23 cellular contexts compared by ENCODE assay signal in the genomic region with DNA sequence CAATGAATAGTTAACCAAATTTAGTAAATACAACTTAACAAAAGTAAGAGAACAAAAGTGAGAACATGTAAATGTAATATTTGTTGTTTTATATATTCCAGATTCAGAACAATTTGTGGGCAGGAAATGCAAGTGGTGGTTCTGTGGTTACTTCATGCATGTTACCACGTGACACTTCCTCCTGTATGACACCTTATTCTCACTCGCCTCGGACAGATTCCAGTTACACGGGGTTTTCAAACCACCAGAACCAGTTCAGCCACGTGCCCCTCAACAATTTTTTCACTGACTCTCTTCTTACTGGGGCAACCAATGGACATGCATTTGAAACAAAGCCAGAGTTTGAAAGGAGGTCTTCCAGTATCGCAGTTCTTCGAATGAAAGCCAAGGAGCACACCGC. TPM values are rescaled to one million over a fixed set of nuclear protein-coding genes. Genes with fewer than 3 reads are reported as not detected.
DNase-seq lines count a peak whose midpoint lies in the region; ATAC-seq, FAIRE-seq and TF ChIP-seq lines count a peak whose summit lies in the region.
"Had no signal": no experiment of that assay in that cellular context is flagged by ENCODE, and none has a peak within 500 bp of the region (broad histone marks: within the 10 kb centered on the region; RNA-seq: fewer than 3 reads in every experiment).

No MANE protein-coding gene starts in this region.

- H3K36me3 ChIP-seq in bronchial epithelial cell (ENCODE audit: control insufficient read depth, insufficient read depth, low read length) = no peaks in the 10 kb centered on the region
- H3K36me3 ChIP-seq in SK-N-SH (replicated peaks in 1 of 2; ENCODE audit: control insufficient read depth in 1 of 2, insufficient read depth in 2 of 2, low read length in 1 of 2) = no peaks in the 10 kb centered on the region
- H3K36me3 ChIP-seq: cardiac muscle cell, heart right ventricle had no signal

- no peaks in the 10 kb centered on the region for H3K9me2 ChIP-seq in SK-N-SH

- no peaks in the 10 kb centered on the region for H3K9me3 ChIP-seq in SK-N-SH
- H3K9me3 ChIP-seq: Caco-2, heart right ventricle had no signal

- no peak overlapping the region for H3K4me2 ChIP-seq in SK-N-SH

- H3K4me3 ChIP-seq in bronchial epithelial cell (ENCODE audit: low read depth, low read length) (no peak overlapping the region), SK-N-SH (ENCODE audit: low read depth in 2 of 2, low read length in 1 of 2) (no peak overlapping the region)
- H3K4me3 ChIP-seq: cardiac muscle cell, heart right ventricle had no signal

- no peak for TF ChIP-seq RAD21 in SK-N-SH (IDR thresholded peaks at IDR 0.05; ENCODE audit: low read length)

- no peak for TF ChIP-seq EP300 in SK-N-SH (IDR thresholded peaks at IDR 0.05; ENCODE audit: borderline replicate concordance in 1 of 2, low read depth in 1 of 2, low read length in 1 of 2)

- DNase-seq in bronchial epithelial cell (ENCODE audit: low read depth) (peak; percentile 68), SK-N-SH (no peak)
- no peak for DNase-seq in stimulated activated CD4-positive, alpha-beta T cell treated with anti-CD3 and anti-CD28 coated beads, Interleukin-4, amount 100 ng/mL, for 1 hour
- DNase-seq: activated CD8-positive, alpha-beta memory T cell treated with anti-CD3 and anti-CD28 coated beads for 24 hours; Caco-2; heart right ventricle; NCI-H1694; NCI-H2227 treated with DMSO at 0.1 percent for 48 hours; stimulated activated CD4-positive, alpha-beta T cell treated with anti-CD3 and anti-CD28 coated beads, Interleukin-4, amount 100 ng/mL, for 24 hours had no signal

- no peaks in the 10 kb centered on the region for H4K20me1 ChIP-seq in SK-N-SH (ENCODE audit: insufficient read depth)

- H3F3A ChIP-seq in SK-N-SH (replicated peaks; ENCODE audit: insufficient read depth) = no peaks in the 10 kb centered on the region

- TF ChIP-seq CTCF in bronchial epithelial cell (IDR thresholded peaks at IDR 0.05; ENCODE audit: insufficient read depth, low read length, severe bottlenecking) (no peak), SK-N-SH (IDR thresholded peaks at IDR 0.05) (no peak)

- peaks cover 1% of the 10 kb centered on the region for H3K27me3 ChIP-seq in bronchial epithelial cell (ENCODE audit: control insufficient read depth, insufficient read depth, low read length)
- no peaks in the 10 kb centered on the region for H3K27me3 ChIP-seq in SK-N-SH (ENCODE audit: insufficient read depth)
- H3K27me3 ChIP-seq: cardiac muscle cell had no signal

- no peak overlapping the region for H3K27ac ChIP-seq in SK-N-SH (ENCODE audit: low read depth in 2 of 2, low read length in 1 of 2)
- H3K27ac ChIP-seq: cardiac muscle cell, heart right ventricle, parathyroid adenoma had no signal

- no peaks in the 10 kb centered on the region for H3K79me2 ChIP-seq in SK-N-SH (ENCODE audit: insufficient read depth)
- H3K79me2 ChIP-seq: parathyroid adenoma had no signal

- no peaks in the 10 kb centered on the region for H3K4me1 ChIP-seq in SK-N-SH (ENCODE audit: control insufficient read depth in 1 of 2, insufficient read depth in 2 of 2, low read depth in 1 of 2, low read length in 1 of 2)
- H3K4me1 ChIP-seq: Caco-2, heart right ventricle, parathyroid adenoma had no signal

- POLR2A ChIA-PET in SK-N-SH (lab: Yijun Ruan, JAX) = no interaction called here

- peak; percentile 79 for ATAC-seq in GM18511 (IDR thresholded peaks at IDR 0.05; ENCODE audit: unreplicated experiment)
- ATAC-seq in GM19395 (IDR thresholded peaks at IDR 0.05; ENCODE audit: unreplicated experiment) = peak; percentile 64
- ATAC-seq in HG03139 (IDR thresholded peaks at IDR 0.05; ENCODE audit: unreplicated experiment) = peak; percentile 60
- no peak for ATAC-seq in GM21717 (IDR thresholded peaks at IDR 0.05; ENCODE audit: unreplicated experiment)
- ATAC-seq: heart right ventricle, WTC11 had no signal

- whole genome bisulfite sequencing in SK-N-SH (ENCODE audit: low lambda C conversion rate) = 54% methylated on average over 8 of the region's 8 CpGs

- no peak overlapping the region for H2AFZ ChIP-seq in SK-N-SH (ENCODE audit: low read depth)
- H2AFZ ChIP-seq: parathyroid adenoma had no signal

- CTCF ChIA-PET in SK-N-SH (lab: Yijun Ruan, JAX) = no interaction called here

- no peak for FAIRE-seq in bronchial epithelial cell (lab: Jason Lieb, UNC)
- FAIRE-seq: GM12892, GM19239, keratinocyte had no signal

- no peak overlapping the region for H3K9ac ChIP-seq in SK-N-SH
- H3K9ac ChIP-seq: parathyroid adenoma had no signal

TF ChIP-seq in SK-N-SH, 30 proteins besides CTCF, POLR2A, EP300 and RAD21:
- no peak for TF ChIP-seq GATA2 (CRISPR knock-in tag; IDR thresholded peaks at IDR 0.05)
- no peak for TF ChIP-seq YY1 (IDR thresholded peaks at IDR 0.05; ENCODE audit: low read depth)
- no peak for TF ChIP-seq ZBTB33 (IDR thresholded peaks at IDR 0.05; ENCODE audit: borderline replicate concordance, low read depth)
- no peak for TF ChIP-seq POLR2AphosphoS5 (IDR thresholded peaks at IDR 0.05; ENCODE audit: low read depth, low read length)
- no peak for TF ChIP-seq SIN3A (IDR thresholded peaks at IDR 0.05; ENCODE audit: borderline replicate concordance, low read depth, low read length)
- TF ChIP-seq JUND (IDR thresholded peaks at IDR 0.05) = no peak
- no peak for TF ChIP-seq CHD2 (IDR thresholded peaks at IDR 0.05; ENCODE audit: low read length, partially characterized antibody)
- TF ChIP-seq TEAD4 (IDR thresholded peaks at IDR 0.05; ENCODE audit: borderline replicate concordance, insufficient read depth) = no peak
- TF ChIP-seq, protein P1, sequence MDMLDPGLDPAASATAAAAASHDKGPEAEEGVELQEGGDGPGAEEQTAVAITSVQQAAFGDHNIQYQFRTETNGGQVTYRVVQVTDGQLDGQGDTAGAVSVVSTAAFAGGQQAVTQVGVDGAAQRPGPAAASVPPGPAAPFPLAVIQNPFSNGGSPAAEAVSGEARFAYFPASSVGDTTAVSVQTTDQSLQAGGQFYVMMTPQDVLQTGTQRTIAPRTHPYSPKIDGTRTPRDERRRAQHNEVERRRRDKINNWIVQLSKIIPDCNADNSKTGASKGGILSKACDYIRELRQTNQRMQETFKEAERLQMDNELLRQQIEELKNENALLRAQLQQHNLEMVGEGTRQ (IDR thresholded peaks at IDR 0.05; ENCODE audit: borderline replicate concordance, low read depth, low read length) = no peak
- no peak for TF ChIP-seq REST (IDR thresholded peaks at IDR 0.05; ENCODE audit: low read depth, low read length)
- TF ChIP-seq PBX3 (IDR thresholded peaks at IDR 0.05) = no peak
- TF ChIP-seq MEF2A (IDR thresholded peaks at IDR 0.05; ENCODE audit: borderline replicate concordance, low read depth) = no peak

RNA-seq across cellular contexts. Expression of gene ALX1, which starts 21.0 kb away (rescaled TPM):
- 0.26 and 0.38 TPM in 2 replicates for total RNA-seq in bronchial epithelial cell
- polyA plus RNA-seq in SK-N-SH (2012; rRNA removed) = 0.06 TPM in 1 of 2 replicates, not detected in the other
- 0.05 and 0.06 TPM in 2 replicates for polyA plus RNA-seq in SK-N-SH (2012; cell fraction: cytosol; rRNA removed)
- polyA plus RNA-seq in SK-N-SH (2012; cell fraction: nucleus; rRNA removed) = 0.05 and 0.12 TPM in 2 replicates
- total RNA-seq: activated T-helper 2 cell treated with anti-CD3 and anti-CD28 coated beads, Interferon-gamma antibody, Interleukin-2, Interleukin-4, amounts not matched to agents 10 μg/mL and 5 μg/mL and 100 μg/mL, durations not matched to agents 14 hours and 24 hours and 36 hours; Caco-2; heart right ventricle; lung microvascular endothelial cell; temporal lobe had no signal
- polyA plus RNA-seq: adipose tissue, keratinocyte had no signal
